Comparison of ENCODE assay signal across 1 cellular context in the genomic region with DNA sequence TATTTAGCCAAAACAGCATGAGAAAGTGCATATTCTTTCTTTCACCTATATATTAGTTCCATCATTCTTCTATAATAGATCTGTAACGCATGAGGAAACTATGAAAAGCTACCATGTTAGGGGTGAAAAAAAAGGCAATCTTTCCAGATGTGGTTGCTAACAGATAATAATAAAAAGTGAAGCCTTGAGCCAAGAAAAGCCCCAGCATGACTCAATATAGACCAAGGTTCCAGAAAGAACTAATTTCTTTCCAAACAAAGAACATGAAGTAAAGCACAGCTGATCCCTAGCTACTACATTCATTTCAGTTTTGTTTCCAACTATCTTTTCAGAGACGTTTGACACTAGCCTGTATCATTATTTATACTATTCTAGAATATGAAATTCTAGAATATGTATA.
TF ChIP-seq lines count a peak whose summit lies in the region.

No MANE protein-coding gene starts in this region.

TF ChIP-seq in IMR-90, 13 proteins besides CTCF, POLR2A, EP300 and RAD21:
- no peak for TF ChIP-seq RFX5 (IDR thresholded peaks at IDR 0.05; ENCODE audit: low read depth, low read length)
- no peak for TF ChIP-seq MAFK (IDR thresholded peaks at IDR 0.05; ENCODE audit: low read depth, low read length)
- no peak for TF ChIP-seq NFE2L2 (IDR thresholded peaks at IDR 0.05; ENCODE audit: low read depth, low read length)
- TF ChIP-seq, protein P1, sequence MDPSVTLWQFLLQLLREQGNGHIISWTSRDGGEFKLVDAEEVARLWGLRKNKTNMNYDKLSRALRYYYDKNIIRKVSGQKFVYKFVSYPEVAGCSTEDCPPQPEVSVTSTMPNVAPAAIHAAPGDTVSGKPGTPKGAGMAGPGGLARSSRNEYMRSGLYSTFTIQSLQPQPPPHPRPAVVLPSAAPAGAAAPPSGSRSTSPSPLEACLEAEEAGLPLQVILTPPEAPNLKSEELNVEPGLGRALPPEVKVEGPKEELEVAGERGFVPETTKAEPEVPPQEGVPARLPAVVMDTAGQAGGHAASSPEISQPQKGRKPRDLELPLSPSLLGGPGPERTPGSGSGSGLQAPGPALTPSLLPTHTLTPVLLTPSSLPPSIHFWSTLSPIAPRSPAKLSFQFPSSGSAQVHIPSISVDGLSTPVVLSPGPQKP (IDR thresholded peaks at IDR 0.05; ENCODE audit: borderline replicate concordance, low read depth, low read length): no peak
- no peak for TF ChIP-seq CHD1 (IDR thresholded peaks at IDR 0.05; ENCODE audit: low read depth, low read length)
- TF ChIP-seq, protein P2, sequence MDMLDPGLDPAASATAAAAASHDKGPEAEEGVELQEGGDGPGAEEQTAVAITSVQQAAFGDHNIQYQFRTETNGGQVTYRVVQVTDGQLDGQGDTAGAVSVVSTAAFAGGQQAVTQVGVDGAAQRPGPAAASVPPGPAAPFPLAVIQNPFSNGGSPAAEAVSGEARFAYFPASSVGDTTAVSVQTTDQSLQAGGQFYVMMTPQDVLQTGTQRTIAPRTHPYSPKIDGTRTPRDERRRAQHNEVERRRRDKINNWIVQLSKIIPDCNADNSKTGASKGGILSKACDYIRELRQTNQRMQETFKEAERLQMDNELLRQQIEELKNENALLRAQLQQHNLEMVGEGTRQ (IDR thresholded peaks at IDR 0.05; ENCODE audit: low read depth, low read length): no peak
- no peak for TF ChIP-seq BHLHE40 (IDR thresholded peaks at IDR 0.05; ENCODE audit: low read depth, low read length)
- TF ChIP-seq SMC3 (IDR thresholded peaks at IDR 0.05; ENCODE audit: low read depth, low read length): no peak
- no peak for TF ChIP-seq FOS (IDR thresholded peaks at IDR 0.05; ENCODE audit: low read depth, low read length)
TF ChIP-seq in IMR-90: peak in this region for 0.
